In genomic region chr18:63311481-63312409, GRCh38 we compare ENCODE assay signal across 1 cellular context.
A peak's percentile ranks its signal among the peaks of the same experiment; 100 is the strongest.
TF ChIP-seq lines count a peak whose summit lies in the region.

No MANE protein-coding gene starts in this region.

TF ChIP-seq in GM12878, 131 proteins besides CTCF, POLR2A, EP300 and RAD21 (continued from another document and continues in another):
- TF ChIP-seq, protein P1, sequence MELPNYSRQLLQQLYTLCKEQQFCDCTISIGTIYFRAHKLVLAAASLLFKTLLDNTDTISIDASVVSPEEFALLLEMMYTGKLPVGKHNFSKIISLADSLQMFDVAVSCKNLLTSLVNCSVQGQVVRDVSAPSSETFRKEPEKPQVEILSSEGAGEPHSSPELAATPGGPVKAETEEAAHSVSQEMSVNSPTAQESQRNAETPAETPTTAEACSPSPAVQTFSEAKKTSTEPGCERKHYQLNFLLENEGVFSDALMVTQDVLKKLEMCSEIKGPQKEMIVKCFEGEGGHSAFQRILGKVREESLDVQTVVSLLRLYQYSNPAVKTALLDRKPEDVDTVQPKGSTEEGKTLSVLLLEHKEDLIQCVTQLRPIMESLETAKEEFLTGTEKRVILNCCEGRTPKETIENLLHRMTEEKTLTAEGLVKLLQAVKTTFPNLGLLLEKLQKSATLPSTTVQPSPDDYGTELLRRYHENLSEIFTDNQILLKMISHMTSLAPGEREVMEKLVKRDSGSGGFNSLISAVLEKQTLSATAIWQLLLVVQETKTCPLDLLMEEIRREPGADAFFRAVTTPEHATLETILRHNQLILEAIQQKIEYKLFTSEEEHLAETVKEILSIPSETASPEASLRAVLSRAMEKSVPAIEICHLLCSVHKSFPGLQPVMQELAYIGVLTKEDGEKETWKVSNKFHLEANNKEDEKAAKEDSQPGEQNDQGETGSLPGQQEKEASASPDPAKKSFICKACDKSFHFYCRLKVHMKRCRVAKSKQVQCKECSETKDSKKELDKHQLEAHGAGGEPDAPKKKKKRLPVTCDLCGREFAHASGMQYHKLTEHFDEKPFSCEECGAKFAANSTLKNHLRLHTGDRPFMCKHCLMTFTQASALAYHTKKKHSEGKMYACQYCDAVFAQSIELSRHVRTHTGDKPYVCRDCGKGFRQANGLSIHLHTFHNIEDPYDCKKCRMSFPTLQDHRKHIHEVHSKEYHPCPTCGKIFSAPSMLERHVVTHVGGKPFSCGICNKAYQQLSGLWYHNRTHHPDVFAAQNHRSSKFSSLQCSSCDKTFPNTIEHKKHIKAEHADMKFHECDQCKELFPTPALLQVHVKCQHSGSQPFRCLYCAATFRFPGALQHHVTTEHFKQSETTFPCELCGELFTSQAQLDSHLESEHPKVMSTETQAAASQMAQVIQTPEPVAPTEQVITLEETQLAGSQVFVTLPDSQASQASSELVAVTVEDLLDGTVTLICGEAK (IDR thresholded peaks at IDR 0.05; ENCODE audit: borderline replicate concordance): no peak
- TF ChIP-seq LARP7 (IDR thresholded peaks at IDR 0.05) (peak; percentile 25; the same call in 1 of the 2 replicates), ZBTB33 (IDR thresholded peaks at IDR 0.05) (no peak; the same call in 1 of the 2 replicates), MEF2A (IDR thresholded peaks at IDR 0.05; ENCODE audit: insufficient read depth, low read depth, low read length) (0 out of 2 replicates have a peak, but pooled peaks have one; percentile 58), EGR1 (IDR thresholded peaks at IDR 0.05; ENCODE audit: borderline replicate concordance in 1 of 2, low read depth in 2 of 2, low read length in 2 of 2) (no peak), RELB (IDR thresholded peaks at IDR 0.05; ENCODE audit: low read depth) (peak; percentile 98), MEF2B (IDR thresholded peaks at IDR 0.05; ENCODE audit: partially characterized antibody, poor library complexity, severe bottlenecking) (peak; percentile 90), RAD51 (IDR thresholded peaks at IDR 0.05) (no peak), BHLHE40 (IDR thresholded peaks at IDR 0.05; ENCODE audit: borderline replicate concordance in 1 of 2, low read depth in 2 of 2, low read length in 1 of 2) (peak; percentile 80 to 83), NR2F1 (conservative IDR thresholded peaks at IDR 0.05) (peak; percentile 50; the same call in 1 of the 2 replicates), CHD4 (IDR thresholded peaks at IDR 0.05) (no peak), RFX5 (IDR thresholded peaks at IDR 0.05; ENCODE audit: low read depth, low read length) (no peak), KLF5 (IDR thresholded peaks at IDR 0.05; ENCODE audit: partially characterized antibody) (no peak), ASH2L (IDR thresholded peaks at IDR 0.05; ENCODE audit: borderline replicate concordance, low read depth) (no peak), RCOR1 (conservative IDR thresholded peaks at IDR 0.05; ENCODE audit: low read depth, low read length) (no peak; the same call in 1 of the 2 replicates), JUND (IDR thresholded peaks at IDR 0.05; ENCODE audit: low read depth, low read length) (no peak), ZSCAN29 (IDR thresholded peaks at IDR 0.05) (no peak), KAT2A (conservative IDR thresholded peaks at IDR 0.05; ENCODE audit: control insufficient read depth, low read depth, low read length) (no peak), GABPA (IDR thresholded peaks at IDR 0.05; ENCODE audit: low read depth) (no peak), ZZZ3 (IDR thresholded peaks at IDR 0.05; ENCODE audit: control insufficient read depth, insufficient read length, low read depth) (no peak), SPI1 (IDR thresholded peaks at IDR 0.05; ENCODE audit: borderline replicate concordance, insufficient read depth, low read depth, low read length) (peak; percentile 21; the same call in 1 of the 2 replicates), BACH1 (IDR thresholded peaks at IDR 0.05; ENCODE audit: borderline replicate concordance) (peak; percentile 64), KDM1A (IDR thresholded peaks at IDR 0.05; ENCODE audit: borderline replicate concordance) (no peak), NR2C1 (IDR thresholded peaks at IDR 0.05) (no peak), RELA (IDR thresholded peaks at IDR 0.05; ENCODE audit: borderline replicate concordance, partially characterized antibody) (peak; percentile 89), ZNF622 (IDR thresholded peaks at IDR 0.05) (no peak), BRCA1 (IDR thresholded peaks at IDR 0.05; ENCODE audit: low read depth, low read length) (no peak), SIN3A (IDR thresholded peaks at IDR 0.05; ENCODE audit: low read depth, low read length) (no peak), PML (IDR thresholded peaks at IDR 0.05; ENCODE audit: low read length) (no peak), IKZF1 (conservative IDR thresholded peaks at IDR 0.05) (peak; percentile 98)
- TF ChIP-seq, protein P2, sequence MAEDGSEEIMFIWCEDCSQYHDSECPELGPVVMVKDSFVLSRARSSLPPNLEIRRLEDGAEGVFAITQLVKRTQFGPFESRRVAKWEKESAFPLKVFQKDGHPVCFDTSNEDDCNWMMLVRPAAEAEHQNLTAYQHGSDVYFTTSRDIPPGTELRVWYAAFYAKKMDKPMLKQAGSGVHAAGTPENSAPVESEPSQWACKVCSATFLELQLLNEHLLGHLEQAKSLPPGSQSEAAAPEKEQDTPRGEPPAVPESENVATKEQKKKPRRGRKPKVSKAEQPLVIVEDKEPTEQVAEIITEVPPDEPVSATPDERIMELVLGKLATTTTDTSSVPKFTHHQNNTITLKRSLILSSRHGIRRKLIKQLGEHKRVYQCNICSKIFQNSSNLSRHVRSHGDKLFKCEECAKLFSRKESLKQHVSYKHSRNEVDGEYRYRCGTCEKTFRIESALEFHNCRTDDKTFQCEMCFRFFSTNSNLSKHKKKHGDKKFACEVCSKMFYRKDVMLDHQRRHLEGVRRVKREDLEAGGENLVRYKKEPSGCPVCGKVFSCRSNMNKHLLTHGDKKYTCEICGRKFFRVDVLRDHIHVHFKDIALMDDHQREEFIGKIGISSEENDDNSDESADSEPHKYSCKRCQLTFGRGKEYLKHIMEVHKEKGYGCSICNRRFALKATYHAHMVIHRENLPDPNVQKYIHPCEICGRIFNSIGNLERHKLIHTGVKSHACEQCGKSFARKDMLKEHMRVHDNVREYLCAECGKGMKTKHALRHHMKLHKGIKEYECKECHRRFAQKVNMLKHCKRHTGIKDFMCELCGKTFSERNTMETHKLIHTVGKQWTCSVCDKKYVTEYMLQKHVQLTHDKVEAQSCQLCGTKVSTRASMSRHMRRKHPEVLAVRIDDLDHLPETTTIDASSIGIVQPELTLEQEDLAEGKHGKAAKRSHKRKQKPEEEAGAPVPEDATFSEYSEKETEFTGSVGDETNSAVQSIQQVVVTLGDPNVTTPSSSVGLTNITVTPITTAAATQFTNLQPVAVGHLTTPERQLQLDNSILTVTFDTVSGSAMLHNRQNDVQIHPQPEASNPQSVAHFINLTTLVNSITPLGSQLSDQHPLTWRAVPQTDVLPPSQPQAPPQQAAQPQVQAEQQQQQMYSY (CRISPR knock-in tag; IDR thresholded peaks at IDR 0.05): no peak
- TF ChIP-seq, protein P3, sequence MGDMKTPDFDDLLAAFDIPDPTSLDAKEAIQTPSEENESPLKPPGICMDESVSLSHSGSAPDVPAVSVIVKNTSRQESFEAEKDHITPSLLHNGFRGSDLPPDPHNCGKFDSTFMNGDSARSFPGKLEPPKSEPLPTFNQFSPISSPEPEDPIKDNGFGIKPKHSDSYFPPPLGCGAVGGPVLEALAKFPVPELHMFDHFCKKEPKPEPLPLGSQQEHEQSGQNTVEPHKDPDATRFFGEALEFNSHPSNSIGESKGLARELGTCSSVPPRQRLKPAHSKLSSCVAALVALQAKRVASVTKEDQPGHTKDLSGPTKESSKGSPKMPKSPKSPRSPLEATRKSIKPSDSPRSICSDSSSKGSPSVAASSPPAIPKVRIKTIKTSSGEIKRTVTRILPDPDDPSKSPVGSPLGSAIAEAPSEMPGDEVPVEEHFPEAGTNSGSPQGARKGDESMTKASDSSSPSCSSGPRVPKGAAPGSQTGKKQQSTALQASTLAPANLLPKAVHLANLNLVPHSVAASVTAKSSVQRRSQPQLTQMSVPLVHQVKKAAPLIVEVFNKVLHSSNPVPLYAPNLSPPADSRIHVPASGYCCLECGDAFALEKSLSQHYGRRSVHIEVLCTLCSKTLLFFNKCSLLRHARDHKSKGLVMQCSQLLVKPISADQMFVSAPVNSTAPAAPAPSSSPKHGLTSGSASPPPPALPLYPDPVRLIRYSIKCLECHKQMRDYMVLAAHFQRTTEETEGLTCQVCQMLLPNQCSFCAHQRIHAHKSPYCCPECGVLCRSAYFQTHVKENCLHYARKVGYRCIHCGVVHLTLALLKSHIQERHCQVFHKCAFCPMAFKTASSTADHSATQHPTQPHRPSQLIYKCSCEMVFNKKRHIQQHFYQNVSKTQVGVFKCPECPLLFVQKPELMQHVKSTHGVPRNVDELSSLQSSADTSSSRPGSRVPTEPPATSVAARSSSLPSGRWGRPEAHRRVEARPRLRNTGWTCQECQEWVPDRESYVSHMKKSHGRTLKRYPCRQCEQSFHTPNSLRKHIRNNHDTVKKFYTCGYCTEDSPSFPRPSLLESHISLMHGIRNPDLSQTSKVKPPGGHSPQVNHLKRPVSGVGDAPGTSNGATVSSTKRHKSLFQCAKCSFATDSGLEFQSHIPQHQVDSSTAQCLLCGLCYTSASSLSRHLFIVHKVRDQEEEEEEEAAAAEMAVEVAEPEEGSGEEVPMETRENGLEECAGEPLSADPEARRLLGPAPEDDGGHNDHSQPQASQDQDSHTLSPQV (IDR thresholded peaks at IDR 0.05): no peak
- TF ChIP-seq, protein P4, sequence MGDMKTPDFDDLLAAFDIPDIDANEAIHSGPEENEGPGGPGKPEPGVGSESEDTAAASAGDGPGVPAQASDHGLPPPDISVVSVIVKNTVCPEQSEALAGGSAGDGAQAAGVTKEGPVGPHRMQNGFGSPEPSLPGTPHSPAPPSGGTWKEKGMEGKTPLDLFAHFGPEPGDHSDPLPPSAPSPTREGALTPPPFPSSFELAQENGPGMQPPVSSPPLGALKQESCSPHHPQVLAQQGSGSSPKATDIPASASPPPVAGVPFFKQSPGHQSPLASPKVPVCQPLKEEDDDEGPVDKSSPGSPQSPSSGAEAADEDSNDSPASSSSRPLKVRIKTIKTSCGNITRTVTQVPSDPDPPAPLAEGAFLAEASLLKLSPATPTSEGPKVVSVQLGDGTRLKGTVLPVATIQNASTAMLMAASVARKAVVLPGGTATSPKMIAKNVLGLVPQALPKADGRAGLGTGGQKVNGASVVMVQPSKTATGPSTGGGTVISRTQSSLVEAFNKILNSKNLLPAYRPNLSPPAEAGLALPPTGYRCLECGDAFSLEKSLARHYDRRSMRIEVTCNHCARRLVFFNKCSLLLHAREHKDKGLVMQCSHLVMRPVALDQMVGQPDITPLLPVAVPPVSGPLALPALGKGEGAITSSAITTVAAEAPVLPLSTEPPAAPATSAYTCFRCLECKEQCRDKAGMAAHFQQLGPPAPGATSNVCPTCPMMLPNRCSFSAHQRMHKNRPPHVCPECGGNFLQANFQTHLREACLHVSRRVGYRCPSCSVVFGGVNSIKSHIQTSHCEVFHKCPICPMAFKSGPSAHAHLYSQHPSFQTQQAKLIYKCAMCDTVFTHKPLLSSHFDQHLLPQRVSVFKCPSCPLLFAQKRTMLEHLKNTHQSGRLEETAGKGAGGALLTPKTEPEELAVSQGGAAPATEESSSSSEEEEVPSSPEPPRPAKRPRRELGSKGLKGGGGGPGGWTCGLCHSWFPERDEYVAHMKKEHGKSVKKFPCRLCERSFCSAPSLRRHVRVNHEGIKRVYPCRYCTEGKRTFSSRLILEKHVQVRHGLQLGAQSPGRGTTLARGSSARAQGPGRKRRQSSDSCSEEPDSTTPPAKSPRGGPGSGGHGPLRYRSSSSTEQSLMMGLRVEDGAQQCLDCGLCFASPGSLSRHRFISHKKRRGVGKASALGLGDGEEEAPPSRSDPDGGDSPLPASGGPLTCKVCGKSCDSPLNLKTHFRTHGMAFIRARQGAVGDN (IDR thresholded peaks at IDR 0.05): peak; percentile 69
- TF ChIP-seq, protein P5, sequence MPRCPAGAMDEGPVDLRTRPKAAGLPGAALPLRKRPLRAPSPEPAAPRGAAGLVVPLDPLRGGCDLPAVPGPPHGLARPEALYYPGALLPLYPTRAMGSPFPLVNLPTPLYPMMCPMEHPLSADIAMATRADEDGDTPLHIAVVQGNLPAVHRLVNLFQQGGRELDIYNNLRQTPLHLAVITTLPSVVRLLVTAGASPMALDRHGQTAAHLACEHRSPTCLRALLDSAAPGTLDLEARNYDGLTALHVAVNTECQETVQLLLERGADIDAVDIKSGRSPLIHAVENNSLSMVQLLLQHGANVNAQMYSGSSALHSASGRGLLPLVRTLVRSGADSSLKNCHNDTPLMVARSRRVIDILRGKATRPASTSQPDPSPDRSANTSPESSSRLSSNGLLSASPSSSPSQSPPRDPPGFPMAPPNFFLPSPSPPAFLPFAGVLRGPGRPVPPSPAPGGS (IDR thresholded peaks at IDR 0.05; ENCODE audit: borderline replicate concordance, insufficient read depth, low read depth, low read length, poor library complexity, severe bottlenecking): peak; percentile 61
- TF ChIP-seq, protein P6, sequence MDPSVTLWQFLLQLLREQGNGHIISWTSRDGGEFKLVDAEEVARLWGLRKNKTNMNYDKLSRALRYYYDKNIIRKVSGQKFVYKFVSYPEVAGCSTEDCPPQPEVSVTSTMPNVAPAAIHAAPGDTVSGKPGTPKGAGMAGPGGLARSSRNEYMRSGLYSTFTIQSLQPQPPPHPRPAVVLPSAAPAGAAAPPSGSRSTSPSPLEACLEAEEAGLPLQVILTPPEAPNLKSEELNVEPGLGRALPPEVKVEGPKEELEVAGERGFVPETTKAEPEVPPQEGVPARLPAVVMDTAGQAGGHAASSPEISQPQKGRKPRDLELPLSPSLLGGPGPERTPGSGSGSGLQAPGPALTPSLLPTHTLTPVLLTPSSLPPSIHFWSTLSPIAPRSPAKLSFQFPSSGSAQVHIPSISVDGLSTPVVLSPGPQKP (IDR thresholded peaks at IDR 0.05; ENCODE audit: low read depth, low read length): no peak
